ENCODE assay signal across 15 cellular contexts in genomic region chr12:13124661-13125505, GRCh38. TPM values are rescaled to one million over a fixed set of nuclear protein-coding genes. Genes with fewer than 3 reads are reported as not detected.
DNase-seq lines count a peak whose midpoint lies in the region; ATAC-seq and TF ChIP-seq lines count a peak whose summit lies in the region.
"Had no signal": no experiment of that assay in that cellular context is flagged by ENCODE, and none has a peak within 500 bp of the region (broad histone marks: within the 10 kb centered on the region; RNA-seq: fewer than 3 reads in every experiment).

No MANE protein-coding gene starts in this region.

- H3K9ac ChIP-seq in BLaER1 treated with 17β-estradiol and CSF1 and Interleukin-3, amounts not matched to agents 10 nM and 100 nM: no peak overlapping the region

- H3K4me2 ChIP-seq in BLaER1 treated with 17β-estradiol and CSF1 and Interleukin-3, amounts not matched to agents 10 nM and 100 nM: peak overlapping the region; percentile 8 to 54 (median 33); a peak in 20 of 22 replicates

- DNase-seq in cerebellar cortex (ENCODE audit: low spot score) (peak; percentile 89), kidney tubule cell (ENCODE audit: low spot score) (peak; percentile 91), occipital lobe (lab: John Stamatoyannopoulos, UW) (no peak)
- no peak for DNase-seq in central memory CD4-positive, alpha-beta T cell
- DNase-seq: activated CD4-positive, alpha-beta T cell treated with anti-CD3 and anti-CD28 coated beads, Interleukin-2, amount 50 U/mL, for 4 hours; CD4-positive, CD25-positive, alpha-beta regulatory T cell; erythroblast; left lung; NCI-H2107; upper lobe of left lung had no signal

- no peaks in the 10 kb centered on the region for H4K20me1 ChIP-seq in BLaER1 treated with 17β-estradiol and CSF1 and Interleukin-3, amounts not matched to agents 10 nM and 100 nM

- peak; percentile 33; the same call in 1 of the 2 replicates for TF ChIP-seq EP300 in Ishikawa (IDR thresholded peaks at IDR 0.05; ENCODE audit: borderline replicate concordance)

- no peaks in the 10 kb centered on the region for H3K27me3 ChIP-seq in BLaER1 treated with 17β-estradiol and CSF1 and Interleukin-3, amounts not matched to agents 10 nM and 100 nM
- H3K27me3 ChIP-seq: left lung, upper lobe of left lung had no signal

- H3K4me3 ChIP-seq in BLaER1 treated with 17β-estradiol and CSF1 and Interleukin-3, amounts not matched to agents 10 nM and 100 nM: no peak overlapping the region
- H3K4me3 ChIP-seq: left lung, prostate gland, upper lobe of left lung had no signal

- no peaks in the 10 kb centered on the region for H3K36me3 ChIP-seq in BLaER1 treated with 17β-estradiol and CSF1 and Interleukin-3, amounts not matched to agents 10 nM and 100 nM
- H3K36me3 ChIP-seq: left lung, prostate gland, upper lobe of left lung had no signal

- peaks cover 0 to 7% (median 0%) of the 10 kb centered on the region in 11 experiments; a peak in 1 of 22 replicates for H3K9me3 ChIP-seq in BLaER1 treated with 17β-estradiol and CSF1 and Interleukin-3, amounts not matched to agents 10 nM and 100 nM (replicated peaks in 1 of 11)
- H3K9me3 ChIP-seq: left lung, prostate gland, upper lobe of left lung had no signal

- no peak overlapping the region for H3K27ac ChIP-seq in BLaER1 treated with 17β-estradiol and CSF1 and Interleukin-3, amounts not matched to agents 10 nM and 100 nM
- H3K27ac ChIP-seq: left lung, prostate gland, upper lobe of left lung had no signal

- no peak for ATAC-seq in HG03159 (IDR thresholded peaks at IDR 0.05; ENCODE audit: unreplicated experiment)
- no peak for ATAC-seq in GM19328 (IDR thresholded peaks at IDR 0.05; ENCODE audit: unreplicated experiment)
- ATAC-seq: left lung had no signal

- H3K4me1 ChIP-seq in BLaER1 treated with 17β-estradiol and CSF1 and Interleukin-3, amounts not matched to agents 10 nM and 100 nM: peaks cover 6 to 45% (median 8%) of the 10 kb centered on the region in 10 experiments; a peak in 16 of 20 replicates
- H3K4me1 ChIP-seq: prostate gland had no signal

- TF ChIP-seq RAD21 in Ishikawa (IDR thresholded peaks at IDR 0.05; ENCODE audit: low read depth): no peak

TF ChIP-seq in Ishikawa, 13 proteins besides CTCF, POLR2A, EP300 and RAD21:
- TF ChIP-seq TCF12 (IDR thresholded peaks at IDR 0.05; ENCODE audit: low read depth): peak; percentile 41; the same call in 1 of the 2 replicates
- TF ChIP-seq TEAD4 (IDR thresholded peaks at IDR 0.05): peak; percentile 78
- TF ChIP-seq ZBTB7A (IDR thresholded peaks at IDR 0.05; ENCODE audit: low read depth): no peak
TF ChIP-seq in Ishikawa: peak in this region for 2.

RNA-seq across cellular contexts. Expression of gene GSG1, which starts 21.4 kb away (rescaled TPM):
- not detected for total RNA-seq in occipital lobe
- total RNA-seq: CD4-positive, CD25-positive, alpha-beta regulatory T cell; upper lobe of left lung had no signal

Comparison
In these comparisons a context has a peak if more than half of its experiments do, and no peak if none do; other contexts are left out.
1. DNase-seq: peak in cerebellar cortex (single experiment) and kidney tubule cell (single experiment); none in central memory CD4-positive, alpha-beta T cell (single experiment) and occipital lobe (single experiment).